22 cellular contexts compared by ENCODE assay signal in genomic region chr11:11044137-11044855, GRCh38.
"Had no signal": no experiment of that assay in that cellular context is flagged by ENCODE, and none has a peak within 500 bp of the region (broad histone marks: within the 10 kb centered on the region; RNA-seq: fewer than 3 reads in every experiment).

No MANE protein-coding gene starts in this region.

- H3K27me3 Mint-ChIP-seq: activated naive CD4-positive, alpha-beta T cell treated with anti-CD3 and anti-CD28 coated beads, Interleukin-2, amount 50 U/mL, for 24 hours; effector memory CD8-positive, alpha-beta T cell; stimulated activated naive CD8-positive, alpha-beta T cell treated with anti-CD3 and anti-CD28 coated beads, Interleukin-15, amount 100 ng/mL, for 72 hours had no signal

- H3K9me3 ChIP-seq: esophagus squamous epithelium, lower lobe of right lung, prostate gland, right atrium auricular region, suprapubic skin, transverse colon had no signal

- H3K27me3 ChIP-seq: esophagus squamous epithelium, foreskin keratinocyte, right atrium auricular region, suprapubic skin, transverse colon had no signal

- H3K4me1 ChIP-seq: foreskin keratinocyte, lower lobe of right lung, prostate gland, right atrium auricular region had no signal

- H3K27ac Mint-ChIP-seq: activated naive CD4-positive, alpha-beta T cell treated with anti-CD3 and anti-CD28 coated beads, Interleukin-2, amount 50 U/mL, for 24 hours; activated T-cell treated with anti-CD3 and anti-CD28 coated beads, Interleukin-2, amount 50 U/mL, for 72 hours; stimulated activated naive CD8-positive, alpha-beta T cell treated with anti-CD3 and anti-CD28 coated beads, Interleukin-15, amount 100 ng/mL, for 72 hours had no signal

- H3K9me3 Mint-ChIP-seq: activated naive CD4-positive, alpha-beta T cell treated with anti-CD3 and anti-CD28 coated beads, Interleukin-2, amount 50 U/mL, for 24 hours; activated T-cell treated with anti-CD3 and anti-CD28 coated beads, Interleukin-2, amount 50 U/mL, for 72 hours; effector memory CD8-positive, alpha-beta T cell; neural crest cell; stimulated activated naive CD8-positive, alpha-beta T cell treated with anti-CD3 and anti-CD28 coated beads, Interleukin-15, amount 100 ng/mL, for 72 hours had no signal

- H3K4me3 ChIP-seq: esophagus squamous epithelium, lower lobe of right lung, prostate gland, right atrium auricular region, suprapubic skin, transverse colon had no signal

- H3K4me1 Mint-ChIP-seq: activated naive CD4-positive, alpha-beta T cell treated with anti-CD3 and anti-CD28 coated beads, Interleukin-2, amount 50 U/mL, for 24 hours; neural crest cell; stimulated activated naive CD8-positive, alpha-beta T cell treated with anti-CD3 and anti-CD28 coated beads, Interleukin-15, amount 100 ng/mL, for 72 hours had no signal

- H3K27ac ChIP-seq: foreskin keratinocyte, lower lobe of right lung, prostate gland, right atrium auricular region, suprapubic skin, transverse colon had no signal

- H3K4me3 Mint-ChIP-seq: activated naive CD4-positive, alpha-beta T cell treated with anti-CD3 and anti-CD28 coated beads, Interleukin-2, amount 50 U/mL, for 24 hours; activated T-cell treated with anti-CD3 and anti-CD28 coated beads, Interleukin-2, amount 50 U/mL, for 72 hours; effector memory CD8-positive, alpha-beta T cell; neural crest cell; stimulated activated naive CD8-positive, alpha-beta T cell treated with anti-CD3 and anti-CD28 coated beads, Interleukin-15, amount 100 ng/mL, for 72 hours had no signal

- DNase-seq: activated effector memory CD4-positive, alpha-beta T cell treated with anti-CD3 and anti-CD28 coated beads, Interleukin-2, amount 50 U/mL, for 16 hours; activated T-cell treated with anti-CD3 and anti-CD28 coated beads, Interleukin-2, amount 50 U/mL, for 72 hours; effector memory CD8-positive, alpha-beta T cell; esophagus squamous epithelium; foreskin keratinocyte; glutamatergic neuron; hypothalamus; islet precursor cell; lower lobe of right lung; midbrain; small intestine; stimulated activated CD4-positive, alpha-beta T cell treated with anti-CD3 and anti-CD28 coated beads, Interleukin-15, amount 100 ng/mL, for 24 hours; stimulated activated CD4-positive, alpha-beta T cell treated with anti-CD3 and anti-CD28 coated beads, Interleukin-2, amount 100 ng/mL, for 48 hours; stimulated activated naive CD8-positive, alpha-beta T cell treated with anti-CD3 and anti-CD28 coated beads, Interleukin-15, amount 100 ng/mL, for 72 hours; T-helper 1 cell; T-helper 9 cell; transverse colon had no signal

- H3K36me3 Mint-ChIP-seq: activated naive CD4-positive, alpha-beta T cell treated with anti-CD3 and anti-CD28 coated beads, Interleukin-2, amount 50 U/mL, for 24 hours had no signal

- ATAC-seq: activated T-cell treated with anti-CD3 and anti-CD28 coated beads, Interleukin-2, amount 50 U/mL, for 72 hours; effector memory CD8-positive, alpha-beta T cell; foreskin keratinocyte; stimulated activated naive CD8-positive, alpha-beta T cell treated with anti-CD3 and anti-CD28 coated beads, Interleukin-15, amount 100 ng/mL, for 72 hours had no signal

- H3K36me3 ChIP-seq: esophagus squamous epithelium, lower lobe of right lung, prostate gland, right atrium auricular region, suprapubic skin, transverse colon had no signal
